In the genomic region with DNA sequence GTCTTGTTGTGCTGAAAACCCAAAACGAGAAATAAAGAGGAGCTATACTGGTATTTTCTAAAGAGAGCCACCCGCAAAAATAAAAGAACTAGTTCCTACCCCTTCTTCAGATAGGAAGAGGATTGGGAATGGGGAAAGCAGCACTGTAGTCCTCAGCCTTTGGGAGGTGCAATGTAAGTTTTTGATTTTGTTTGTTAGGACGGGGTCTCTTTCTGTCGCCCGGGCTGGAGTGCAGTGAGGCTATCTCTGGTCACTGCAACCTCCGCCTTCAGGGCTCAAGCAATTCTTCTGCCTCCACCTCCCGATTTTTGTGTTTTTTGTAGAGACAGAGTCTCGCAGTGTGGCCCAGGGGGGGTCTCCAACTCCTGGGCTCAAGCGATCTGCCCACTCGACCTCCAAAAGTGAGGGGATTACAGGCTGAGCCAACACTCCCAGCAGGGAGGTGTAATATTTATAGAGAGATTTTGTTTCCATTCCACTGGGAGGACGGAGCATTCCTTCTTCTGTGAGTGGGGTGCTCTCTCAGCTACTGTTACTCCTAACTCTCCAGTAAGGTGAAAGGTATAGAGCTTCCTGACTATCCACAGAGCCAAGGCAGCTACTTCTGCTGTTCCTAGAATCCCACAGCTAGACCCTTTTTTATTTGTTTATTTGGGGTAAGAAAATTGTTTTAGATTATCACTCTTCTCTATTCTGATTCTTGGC, we compare ENCODE assay signal across 1 cellular context.
TF ChIP-seq lines count a peak whose summit lies in the region.

No MANE protein-coding gene starts in this region.

TF ChIP-seq in WTC11, 78 proteins besides CTCF, POLR2A, EP300 and RAD21:
- TF ChIP-seq, protein P1, sequence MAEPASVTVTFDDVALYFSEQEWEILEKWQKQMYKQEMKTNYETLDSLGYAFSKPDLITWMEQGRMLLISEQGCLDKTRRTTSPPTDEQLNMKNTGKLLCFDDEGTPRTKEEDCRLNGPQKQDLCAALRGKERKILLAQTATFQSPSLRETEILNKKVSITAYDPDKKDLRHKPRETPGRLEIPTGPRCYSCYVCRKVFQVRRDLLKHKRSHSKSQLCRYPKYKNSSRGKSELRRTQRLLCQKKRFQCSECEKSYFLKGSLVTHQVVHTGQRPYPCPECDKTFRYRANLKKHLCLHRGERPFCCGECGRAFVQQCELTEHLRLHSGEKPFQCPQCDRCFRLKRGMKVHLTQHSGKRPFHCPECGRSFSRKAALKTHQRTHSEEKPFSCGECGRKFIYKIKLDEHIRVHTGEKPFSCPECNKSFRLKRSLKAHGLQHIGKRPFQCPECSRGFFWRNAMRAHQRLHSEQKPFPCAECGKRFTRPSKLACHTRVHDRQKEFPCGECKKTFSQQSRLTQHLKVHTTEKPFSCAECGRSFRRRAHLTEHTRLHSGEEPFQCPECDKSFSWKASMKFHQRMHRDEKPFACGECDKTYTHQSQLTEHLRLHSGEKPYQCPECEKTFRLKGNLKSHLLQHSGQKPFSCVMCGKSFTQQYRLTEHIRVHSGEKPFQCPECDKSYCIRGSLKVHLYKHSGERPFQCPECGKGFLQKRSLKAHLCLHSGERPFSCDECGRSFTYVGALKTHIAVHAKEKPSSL (CRISPR knock-in tag; conservative IDR thresholded peaks at IDR 0.05) = no peak
- no peak for TF ChIP-seq CBFB (CRISPR knock-in tag; IDR thresholded peaks at IDR 0.05; ENCODE audit: low read depth)
- TF ChIP-seq ZNF263 (CRISPR knock-in tag; IDR thresholded peaks at IDR 0.05; ENCODE audit: low read depth) = 0 out of 2 replicates have a peak, but pooled peaks have one; percentile 38
- TF ChIP-seq, protein P2, sequence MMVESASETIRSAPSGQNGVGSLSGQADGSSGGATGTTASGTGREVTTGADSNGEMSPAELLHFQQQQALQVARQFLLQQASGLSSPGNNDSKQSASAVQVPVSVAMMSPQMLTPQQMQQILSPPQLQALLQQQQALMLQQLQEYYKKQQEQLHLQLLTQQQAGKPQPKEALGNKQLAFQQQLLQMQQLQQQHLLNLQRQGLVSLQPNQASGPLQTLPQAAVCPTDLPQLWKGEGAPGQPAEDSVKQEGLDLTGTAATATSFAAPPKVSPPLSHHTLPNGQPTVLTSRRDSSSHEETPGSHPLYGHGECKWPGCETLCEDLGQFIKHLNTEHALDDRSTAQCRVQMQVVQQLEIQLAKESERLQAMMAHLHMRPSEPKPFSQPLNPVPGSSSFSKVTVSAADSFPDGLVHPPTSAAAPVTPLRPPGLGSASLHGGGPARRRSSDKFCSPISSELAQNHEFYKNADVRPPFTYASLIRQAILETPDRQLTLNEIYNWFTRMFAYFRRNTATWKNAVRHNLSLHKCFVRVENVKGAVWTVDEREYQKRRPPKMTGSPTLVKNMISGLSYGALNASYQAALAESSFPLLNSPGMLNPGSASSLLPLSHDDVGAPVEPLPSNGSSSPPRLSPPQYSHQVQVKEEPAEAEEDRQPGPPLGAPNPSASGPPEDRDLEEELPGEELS (CRISPR knock-in tag; IDR thresholded peaks at IDR 0.05) = no peak
- TF ChIP-seq CREM (CRISPR knock-in tag; IDR thresholded peaks at IDR 0.05) = no peak
